In the genomic region with DNA sequence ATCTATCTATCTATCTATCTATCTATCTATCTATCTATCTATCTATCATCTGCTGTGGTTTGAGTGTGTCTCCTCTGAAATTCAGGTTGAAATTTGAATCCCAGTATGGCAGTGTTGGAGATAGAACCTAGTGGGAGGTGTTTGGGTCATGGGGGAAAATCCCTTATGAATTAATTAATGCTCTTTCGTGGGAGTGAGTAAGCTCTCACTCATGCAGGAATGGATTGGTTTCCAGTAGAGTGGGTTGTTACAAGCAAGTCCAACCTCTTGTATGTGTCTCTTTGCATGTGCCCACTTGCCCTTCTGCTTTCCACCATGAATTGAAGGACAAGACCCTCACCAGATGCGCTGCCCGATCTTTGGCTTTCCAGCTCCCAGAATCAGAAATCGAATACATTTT, we compare ENCODE assay signal across 18 cellular contexts.
DNase-seq lines count a peak whose midpoint lies in the region; TF ChIP-seq lines count a peak whose summit lies in the region.
"Had no signal": no experiment of that assay in that cellular context is flagged by ENCODE, and none has a peak within 500 bp of the region (broad histone marks: within the 10 kb centered on the region; RNA-seq: fewer than 3 reads in every experiment).

No MANE protein-coding gene starts in this region.

- DNase-seq in NCI-H226 (peak; percentile 41), amniotic epithelial cell (ENCODE audit: low read depth) (peak; percentile 14), epithelial cell of proximal tubule (ENCODE audit: low read depth) (peak; percentile 54), kidney tubule cell (ENCODE audit: low spot score) (peak; percentile 81), DMS153 treated with DMSO at 0.1 percent for 48 hours (lab: John Stamatoyannopoulos, UW; ENCODE audit: unreplicated experiment) (no peak), lower leg skin (ENCODE audit: low spot score in 2 of 2) (no peak), NCI-H69 (lab: John Stamatoyannopoulos, UW) (no peak)
- DNase-seq: CD4-positive, CD25-positive, alpha-beta regulatory T cell; DMS53; GM23248; H7; IMR-90; MM.1S; NCI-H2029; NCI-H526 treated with DMSO at 0.1 percent for 48 hours; SIG-M5 had no signal

- no peak for TF ChIP-seq CTCF in epithelial cell of proximal tubule (conservative IDR thresholded peaks at IDR 0.05; ENCODE audit: low read depth, low read length)
- TF ChIP-seq CTCF in lower leg skin (IDR thresholded peaks at IDR 0.05) = no peak

- H3K4me3 ChIP-seq in epithelial cell of proximal tubule (ENCODE audit: low read depth, low read length) = no peak overlapping the region
- H3K4me3 ChIP-seq in lower leg skin (ENCODE audit: low read depth, poor library complexity, severe bottlenecking) = no peak overlapping the region
- H3K4me3 ChIP-seq: BLaER1, GM23248, SK-N-MC had no signal

- WGBS in lower leg skin, 2 donors = 81 to 87% methylated on average over 4 of the region's 4 CpGs

- no peak for TF ChIP-seq POLR2A in lower leg skin (IDR thresholded peaks at IDR 0.05)

- intact Hi-C loops in lower leg skin (cut with DNase I; ENCODE audit: low total_unique reads) = no loop called here

Comparison
In these comparisons a context has a peak if more than half of its experiments do, and no peak if none do; other contexts are left out.
1. DNase-seq: peak in NCI-H226 (single experiment), amniotic epithelial cell (single experiment), epithelial cell of proximal tubule (single experiment) and kidney tubule cell (single experiment); none in DMS153 treated with DMSO at 0.1 percent for 48 hours (single experiment), lower leg skin (0 of 2) and NCI-H69 (single experiment).